16 cellular contexts compared by ENCODE assay signal in the genomic region with DNA sequence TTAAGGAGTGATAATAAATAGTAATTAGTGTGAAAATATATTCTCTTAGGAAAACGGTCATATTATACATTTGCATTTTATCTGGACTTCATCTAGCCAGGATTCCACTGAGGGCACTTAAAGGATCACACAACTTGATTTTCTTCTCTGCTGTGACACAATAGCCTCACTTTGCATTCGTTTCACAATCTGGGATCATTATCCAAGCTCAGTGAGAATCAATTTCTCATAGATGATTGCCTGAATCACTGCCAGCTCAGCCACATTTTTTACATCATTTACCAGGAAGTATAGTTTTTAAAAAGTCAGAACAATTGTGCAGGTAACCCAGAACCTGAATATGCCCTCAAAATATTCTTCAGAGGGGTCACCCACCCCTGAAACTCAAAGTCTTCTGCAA.
A peak's percentile ranks its signal among the peaks of the same experiment; 100 is the strongest.
DNase-seq lines count a peak whose midpoint lies in the region; ATAC-seq and TF ChIP-seq lines count a peak whose summit lies in the region.
"Had no signal": no experiment of that assay in that cellular context is flagged by ENCODE, and none has a peak within 500 bp of the region (broad histone marks: within the 10 kb centered on the region; RNA-seq: fewer than 3 reads in every experiment).

No MANE protein-coding gene starts in this region.

- CTCF ChIA-PET in MCF 10A (lab: Yijun Ruan, JAX), result interaction anchor here (1.2 to 3.0 kb wide), 2 partner anchors 10 to 52 kb away, joined by 4 to 12 read pairs; no protein-coding TSS in a partner anchor

- POLR2A ChIA-PET in MCF 10A (lab: Yijun Ruan, JAX), result interaction anchor here (0.6 kb wide), 1 partner anchor 14 kb away, joined by 3 read pairs; no protein-coding TSS in a partner anchor

- TF ChIP-seq CTCF in MCF 10A (IDR thresholded peaks at IDR 0.05; ENCODE audit: unreplicated experiment) (no peak), breast epithelium (IDR thresholded peaks at IDR 0.05) (no peak), epithelial cell of esophagus (IDR thresholded peaks at IDR 0.05; ENCODE audit: insufficient read depth, low read depth, low read length, missing control alignments) (no peak), type B pancreatic cell (conservative IDR thresholded peaks at IDR 0.05) (no peak)

- DNase-seq in MCF 10A (ENCODE audit: unreplicated experiment), result no peak
- DNase-seq in breast epithelium (ENCODE audit: low spot score in 2 of 2), result no peak
- DNase-seq in NCI-H69 (lab: John Stamatoyannopoulos, UW), result peak; percentile 75
- DNase-seq in epithelial cell of esophagus (ENCODE audit: low read depth), result peak; percentile 79
- DNase-seq in type B pancreatic cell (ENCODE audit: extremely low spot score, unreplicated experiment), result no peak
- DNase-seq in activated T-cell treated with anti-CD3 and anti-CD28 coated beads for 4 hours, result no peak
- no peak for DNase-seq in activated naive CD8-positive, alpha-beta T cell treated with anti-CD3 and anti-CD28 coated beads, Interleukin-2, amount 50 U/mL, for 24 hours
- DNase-seq: AML-193; CD4-positive, alpha-beta T cell; DMS79; KG1; MG63; NCI-H226; NCI-H774; SHP77 treated with DMSO at 0.1 percent for 48 hours had no signal

- no peaks in the 10 kb centered on the region for H3K9me3 ChIP-seq in breast epithelium
- H3K9me3 ChIP-seq: MG63 had no signal

- H3K27me3 ChIP-seq in breast epithelium, result no peaks in the 10 kb centered on the region
- H3K27me3 ChIP-seq: MG63 had no signal

- H3K4me1 Mint-ChIP-seq in MCF 10A (ENCODE audit: insufficient read depth, unreplicated experiment), result peaks cover 25% of the 10 kb centered on the region
- H3K4me1 Mint-ChIP-seq in type B pancreatic cell (ENCODE audit: unreplicated experiment), result no peaks in the 10 kb centered on the region
- H3K4me1 Mint-ChIP-seq in activated naive CD8-positive, alpha-beta T cell treated with anti-CD3 and anti-CD28 coated beads, Interleukin-2, amount 50 U/mL, for 24 hours, result no peaks in the 10 kb centered on the region

- H3K27ac Mint-ChIP-seq in MCF 10A (ENCODE audit: low read depth, unreplicated experiment) (peak overlapping the region; percentile 1), type B pancreatic cell (peak overlapping the region; percentile 78)
- H3K27ac Mint-ChIP-seq in activated naive CD8-positive, alpha-beta T cell treated with anti-CD3 and anti-CD28 coated beads, Interleukin-2, amount 50 U/mL, for 24 hours, result no peak overlapping the region
- H3K27ac Mint-ChIP-seq: CD4-positive, alpha-beta T cell had no signal

- no peaks in the 10 kb centered on the region for H3K36me3 ChIP-seq in breast epithelium
- H3K36me3 ChIP-seq: MG63 had no signal

- H3K4me1 ChIP-seq in breast epithelium, result no peaks in the 10 kb centered on the region

- intact Hi-C loops in MCF 10A (cut with micrococcal nuclease) (no loop called here), breast epithelium (cut with DNase I; ENCODE audit: low total_unique reads) (no loop called here)

- H3K27me3 Mint-ChIP-seq in MCF 10A (ENCODE audit: insufficient read depth, unreplicated experiment) (no peaks in the 10 kb centered on the region), type B pancreatic cell (no peaks in the 10 kb centered on the region)
- H3K27me3 Mint-ChIP-seq in activated naive CD8-positive, alpha-beta T cell treated with anti-CD3 and anti-CD28 coated beads, Interleukin-2, amount 50 U/mL, for 24 hours, result no peaks in the 10 kb centered on the region
- H3K27me3 Mint-ChIP-seq: CD4-positive, alpha-beta T cell had no signal

- BruUV-seq in MCF 10A (replicated peaks; lab: Mats Ljungman, UMichigan), result no TSS peak

- no peak for ATAC-seq in HG03378 (IDR thresholded peaks at IDR 0.05; ENCODE audit: unreplicated experiment)
- ATAC-seq in activated naive CD8-positive, alpha-beta T cell treated with anti-CD3 and anti-CD28 coated beads, Interleukin-2, amount 50 U/mL, for 24 hours, result no peak

- H3K4me3 ChIP-seq in breast epithelium (no peak overlapping the region), epithelial cell of esophagus (ENCODE audit: low read length) (no peak overlapping the region)
- H3K4me3 ChIP-seq: MG63 had no signal

- H3K4me3 Mint-ChIP-seq in MCF 10A (ENCODE audit: unreplicated experiment), result no peak overlapping the region
- H3K4me3 Mint-ChIP-seq in type B pancreatic cell, result no peak overlapping the region
- H3K4me3 Mint-ChIP-seq in activated naive CD8-positive, alpha-beta T cell treated with anti-CD3 and anti-CD28 coated beads, Interleukin-2, amount 50 U/mL, for 24 hours, result no peak overlapping the region
- H3K4me3 Mint-ChIP-seq: CD4-positive, alpha-beta T cell had no signal

- no peak overlapping the region for H3K27ac ChIP-seq in breast epithelium

- H3K36me3 Mint-ChIP-seq in MCF 10A (ENCODE audit: insufficient read depth, unreplicated experiment), result no peaks in the 10 kb centered on the region
- H3K36me3 Mint-ChIP-seq in type B pancreatic cell, result no peaks in the 10 kb centered on the region
- no peaks in the 10 kb centered on the region for H3K36me3 Mint-ChIP-seq in activated naive CD8-positive, alpha-beta T cell treated with anti-CD3 and anti-CD28 coated beads, Interleukin-2, amount 50 U/mL, for 24 hours (ENCODE audit: low read depth)

- H3K9me3 Mint-ChIP-seq in MCF 10A (ENCODE audit: unreplicated experiment) (no peaks in the 10 kb centered on the region), type B pancreatic cell (no peaks in the 10 kb centered on the region)
- no peaks in the 10 kb centered on the region for H3K9me3 Mint-ChIP-seq in activated naive CD8-positive, alpha-beta T cell treated with anti-CD3 and anti-CD28 coated beads, Interleukin-2, amount 50 U/mL, for 24 hours
- H3K9me3 Mint-ChIP-seq: CD4-positive, alpha-beta T cell had no signal

- no peak for TF ChIP-seq POLR2A in breast epithelium (IDR thresholded peaks at IDR 0.05)

Comparison
In these comparisons a context has a peak if more than half of its experiments do, and no peak if none do; other contexts are left out.
1. DNase-seq: peak in NCI-H69 (single experiment) and epithelial cell of esophagus (single experiment); none in MCF 10A (single experiment), breast epithelium (0 of 2), type B pancreatic cell (single experiment), activated T-cell treated with anti-CD3 and anti-CD28 coated beads for 4 hours (single experiment) and activated naive CD8-positive, alpha-beta T cell treated with anti-CD3 and anti-CD28 coated beads, Interleukin-2, amount 50 U/mL, for 24 hours (single experiment).